In the genomic region with DNA sequence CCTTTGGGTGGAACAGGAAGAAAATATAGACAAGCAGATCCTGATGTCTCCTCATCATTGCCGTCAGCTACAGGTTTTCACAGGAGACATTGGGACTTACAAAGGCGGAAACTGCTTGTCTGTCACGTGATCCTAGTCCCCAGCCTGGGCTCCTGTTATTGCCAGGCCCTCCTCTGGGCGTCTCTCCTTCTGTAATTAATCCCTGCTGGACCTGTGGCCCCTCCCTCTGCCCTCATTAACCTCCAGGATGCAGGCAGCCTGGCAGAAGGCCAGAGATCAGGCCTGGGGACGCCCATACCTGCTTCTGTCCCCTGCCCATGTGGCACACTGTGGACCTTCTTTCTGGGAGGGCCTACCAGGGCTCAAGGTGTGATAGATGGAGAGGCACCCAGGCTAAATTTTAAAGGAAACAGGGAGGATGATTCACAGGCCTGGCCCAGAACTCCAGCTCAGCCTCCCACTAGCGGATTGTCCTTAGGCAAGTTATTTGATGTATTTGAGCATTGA, we compare ENCODE assay signal across 10 cellular contexts. TPM values are rescaled to one million over a fixed set of nuclear protein-coding genes. Genes with fewer than 3 reads are reported as not detected.
DNase-seq lines count a peak whose midpoint lies in the region; ATAC-seq and TF ChIP-seq lines count a peak whose summit lies in the region.
"Had no signal": no experiment of that assay in that cellular context is flagged by ENCODE, and none has a peak within 500 bp of the region (broad histone marks: within the 10 kb centered on the region; RNA-seq: fewer than 3 reads in every experiment).

No MANE protein-coding gene starts in this region.

- H3K27ac Mint-ChIP-seq in MCF 10A (ENCODE audit: low read depth, unreplicated experiment) = peak overlapping the region; percentile 94

- no peaks in the 10 kb centered on the region for H4K20me1 ChIP-seq in mammary epithelial cell (ENCODE audit: insufficient read depth, low read length)

- H3K9ac ChIP-seq in mammary epithelial cell (ENCODE audit: insufficient read depth, low read length) = no peak overlapping the region

- H3K4me1 Mint-ChIP-seq in MCF 10A (ENCODE audit: insufficient read depth, unreplicated experiment) = peaks cover 79% of the 10 kb centered on the region

- BruUV-seq in MCF 10A (replicated peaks; lab: Mats Ljungman, UMichigan) = no TSS peak
- BruUV-seq in mammary epithelial cell (replicated peaks; lab: Mats Ljungman, UMichigan) = no TSS peak

- peak; percentile 14 for TF ChIP-seq CTCF in MCF 10A (IDR thresholded peaks at IDR 0.05; ENCODE audit: unreplicated experiment)
- TF ChIP-seq CTCF in mammary epithelial cell (conservative IDR thresholded peaks at IDR 0.05 in 1 of 2, IDR thresholded peaks at IDR 0.05 in 1 of 2; ENCODE audit: extremely low read depth in 1 of 2, insufficient read depth in 1 of 2, low read depth in 1 of 2, low read length in 2 of 2) = no peak
- TF ChIP-seq CTCF in Peyer's patch (IDR thresholded peaks at IDR 0.05) = peak in 3 of 6 experiments; percentile 29 to 40 (median 38)
- no peak for TF ChIP-seq CTCF in fibroblast of mammary gland (conservative IDR thresholded peaks at IDR 0.05; ENCODE audit: control insufficient read depth, insufficient read depth, low read depth, low read length)
- TF ChIP-seq CTCF in uterus (IDR thresholded peaks at IDR 0.05) = no peak

- no peaks in the 10 kb centered on the region for H3K27me3 Mint-ChIP-seq in MCF 10A (ENCODE audit: insufficient read depth, unreplicated experiment)

- intact Hi-C loops in MCF 10A (cut with micrococcal nuclease) (no loop called here), mammary epithelial cell (cut with micrococcal nuclease) (no loop called here), uterus (cut with DNase I; ENCODE audit: low total_unique reads) (no loop called here)

- ATAC-seq in GM18498 (IDR thresholded peaks at IDR 0.05; ENCODE audit: unreplicated experiment) (no peak), GM21576 (IDR thresholded peaks at IDR 0.05; ENCODE audit: unreplicated experiment) (no peak)

- H3K27me3 ChIP-seq in mammary epithelial cell (ENCODE audit: insufficient read depth, low read length) = no peaks in the 10 kb centered on the region
- H3K27me3 ChIP-seq in Peyer's patch = no peaks in the 10 kb centered on the region
- H3K27me3 ChIP-seq in uterus = no peaks in the 10 kb centered on the region
- H3K27me3 ChIP-seq: right atrium auricular region had no signal

- 28% methylated on average over 5 of the region's 6 CpGs for WGBS in mammary epithelial cell (ENCODE audit: low coverage, missing lambda C conversion rate)

- peaks cover 31% of the 10 kb centered on the region for H3K36me3 Mint-ChIP-seq in MCF 10A (ENCODE audit: insufficient read depth, unreplicated experiment)

- H3K4me2 ChIP-seq in mammary epithelial cell (ENCODE audit: insufficient read depth, low read depth, low read length) = no peak overlapping the region

- in situ Hi-C loops in mammary epithelial cell (cut with MboI; ENCODE audit: low sequenced_read_pairs in 2 of 2) = loop anchor here in 1 of 2 donors (25.0 kb wide), 1 partner anchor 449 kb away; a partner anchor contains a TSS

- no peak overlapping the region for H3K4me3 ChIP-seq in mammary epithelial cell (replicated peaks in 1 of 3; ENCODE audit: insufficient read depth in 1 of 3, low read depth in 2 of 3, low read length in 3 of 3)
- no peak overlapping the region for H3K4me3 ChIP-seq in Peyer's patch
- H3K4me3 ChIP-seq in fibroblast of mammary gland (ENCODE audit: control insufficient read depth, low read depth, low read length) = no peak overlapping the region
- H3K4me3 ChIP-seq in uterus = no peak overlapping the region
- H3K4me3 ChIP-seq: right atrium auricular region had no signal

- H3K79me2 ChIP-seq in mammary epithelial cell (ENCODE audit: insufficient read depth, low read length) = peaks cover 23% of the 10 kb centered on the region

- H3K9me3 Mint-ChIP-seq in MCF 10A (ENCODE audit: unreplicated experiment) = no peaks in the 10 kb centered on the region

- H3K36me3 ChIP-seq in mammary epithelial cell (ENCODE audit: insufficient read depth, low read length) = peaks cover 3% of the 10 kb centered on the region
- no peaks in the 10 kb centered on the region for H3K36me3 ChIP-seq in Peyer's patch
- H3K36me3 ChIP-seq in uterus = no peaks in the 10 kb centered on the region
- H3K36me3 ChIP-seq: right atrium auricular region had no signal

- no peaks in the 10 kb centered on the region for H3K9me3 ChIP-seq in mammary epithelial cell (replicated peaks; ENCODE audit: insufficient read depth, low read length)
- H3K9me3 ChIP-seq in Peyer's patch = no peaks in the 10 kb centered on the region
- H3K9me3 ChIP-seq in uterus = no peaks in the 10 kb centered on the region
- H3K9me3 ChIP-seq: right atrium auricular region had no signal

- CTCF ChIA-PET in MCF 10A (lab: Yijun Ruan, JAX) (interaction anchor here (0.5 to 11.3 kb wide), 7 partner anchors 11 to 221 kb away, joined by 3 to 224 read pairs (median 4); a partner anchor contains a TSS), mammary epithelial cell (lab: Charles Lee; ENCODE audit: low non-redundant PET) (no interaction called here)

- no peak overlapping the region for H3K4me3 Mint-ChIP-seq in MCF 10A (ENCODE audit: unreplicated experiment)

- no peak overlapping the region for H2AFZ ChIP-seq in mammary epithelial cell (ENCODE audit: low read depth, low read length)

- POLR2A ChIA-PET in MCF 10A (lab: Yijun Ruan, JAX) = interaction anchor here (0.6 to 36.1 kb wide), 8 partner anchors 16 to 902 kb away, joined by 3 to 2106 read pairs (median 79); a partner anchor contains a TSS

- H3K4me1 ChIP-seq in mammary epithelial cell (ENCODE audit: insufficient read depth, low read length) = peaks cover 62% of the 10 kb centered on the region
- peaks cover 0 to 67% (median 15%) of the 10 kb centered on the region in 4 donors for H3K4me1 ChIP-seq in Peyer's patch
- peaks cover 0 to under 1% of the 10 kb centered on the region in 2 donors for H3K4me1 ChIP-seq in uterus

- peak; percentile 75 for DNase-seq in MCF 10A (ENCODE audit: unreplicated experiment)
- no peak for DNase-seq in mammary epithelial cell
- peak in 2 of 3 donors; percentile 90 to 91 for DNase-seq in Peyer's patch
- DNase-seq in fibroblast of mammary gland (ENCODE audit: low read depth) = peak; percentile 66
- DNase-seq in uterus = no peak
- no peak for DNase-seq in KG1 (lab: John Stamatoyannopoulos, UW)

- H3K27ac ChIP-seq in mammary epithelial cell (ENCODE audit: insufficient read depth, low read depth, low read length) (no peak overlapping the region), Peyer's patch (peak overlapping the region in 3 of 4 donors; percentile 96 to 99 (median 98)), uterus (peak overlapping the region; percentile 48 to 54)
- H3K27ac ChIP-seq: right atrium auricular region had no signal

- dilution Hi-C loops in mammary epithelial cell (cut with HindIII; ENCODE audit: low sequenced_read_pairs) = no loop called here

- peak in 1 of 2 donors; percentile 30 for TF ChIP-seq POLR2A in Peyer's patch (IDR thresholded peaks at IDR 0.05)
- TF ChIP-seq POLR2A in uterus (IDR thresholded peaks at IDR 0.05) = no peak

RNA-seq across cellular contexts. Expression of a gene that starts 2.4 kb away (rescaled TPM):
- total RNA-seq in MCF 10A (2022) = not detected in 2 replicates
- total RNA-seq in mammary epithelial cell = not detected
- 0.34 TPM for polyA plus RNA-seq in mammary epithelial cell
- polyA minus RNA-seq in mammary epithelial cell = not detected
- not detected for total RNA-seq in Peyer's patch
- not detected for total RNA-seq in uterus
- total RNA-seq: right atrium auricular region, temporal lobe had no signal

RNA-seq across cellular contexts. Expression of a gene that starts 2.6 kb away (rescaled TPM):
- total RNA-seq in MCF 10A (2022) (2,571 and 2,904 TPM in 2 replicates), mammary epithelial cell (1,000 to 10,000 TPM; 1,155 to 2,455 TPM), Peyer's patch (100 to 1,000 TPM; 321 to 366 (median 334) TPM), uterus (100 to 1,000 TPM in 3 of 4 donors, 10 to 100 TPM in 1; 55.5 to 729 (median 448) TPM)
- 2,730 TPM for polyA plus RNA-seq in mammary epithelial cell
- polyA minus RNA-seq in mammary epithelial cell = 719 TPM

RNA-seq across cellular contexts. Expression of a gene that starts 7.2 kb away (rescaled TPM):
- total RNA-seq in MCF 10A (2022) (27.2 and 60.7 TPM in 2 replicates), mammary epithelial cell (1 to 10 TPM; 4.3 to 9.9 TPM), Peyer's patch (100 to 1,000 TPM in 1 of 4 donors, 10 to 100 TPM in 3; 38.2 to 435 (median 53.6) TPM), uterus (100 to 1,000 TPM in 3 of 4 donors, 10 to 100 TPM in 1; 58.9 to 226 (median 155) TPM)
- 24.2 TPM for polyA plus RNA-seq in mammary epithelial cell
- not detected for polyA minus RNA-seq in mammary epithelial cell

RNA-seq across cellular contexts. Expression of a gene that starts 10.7 kb away (rescaled TPM):
- total RNA-seq in MCF 10A (2022) (85.7 and 90.0 TPM in 2 replicates), mammary epithelial cell (10 to 100 TPM in 1 of 2 donors, 1 to 10 TPM in 1; 3.5 to 58.6 TPM), Peyer's patch (not detected), uterus (1 to 10 TPM in 2 of 4 donors, not detected in 2; 1.2 to 3.7 TPM)
- polyA plus RNA-seq in mammary epithelial cell = 46.1 TPM
- polyA minus RNA-seq in mammary epithelial cell = 17.4 TPM
- total RNA-seq: temporal lobe had no signal

RNA-seq across cellular contexts. Expression of a gene that starts 27.3 kb away (rescaled TPM):
- total RNA-seq in MCF 10A (2022) = 5,064 and 5,163 TPM in 2 replicates
- total RNA-seq in mammary epithelial cell = over 10,000 TPM in 1 of 2 donors, 1,000 to 10,000 TPM in 1; 2,255 to 12,622 TPM
- 15,689 TPM for polyA plus RNA-seq in mammary epithelial cell
- 4,465 TPM for polyA minus RNA-seq in mammary epithelial cell
- not detected for total RNA-seq in Peyer's patch
- 1 to 10 TPM in 2 of 4 donors, not detected in 2; 2.1 to 2.7 TPM for total RNA-seq in uterus
- total RNA-seq: right atrium auricular region, temporal lobe had no signal

Comparison
In these comparisons a context has a peak if more than half of its experiments do, and no peak if none do; other contexts are left out.
1. DNase-seq: peak in MCF 10A (single experiment), Peyer's patch (2 of 3) and fibroblast of mammary gland (single experiment); none in mammary epithelial cell (single experiment), uterus (0 of 2) and KG1 (single experiment).